Comparison of ENCODE assay signal across 26 cellular contexts in genomic region chr4:89099034-89099433, GRCh38.
"Had no signal": no experiment of that assay in that cellular context is flagged by ENCODE, and none has a peak within 500 bp of the region (broad histone marks: within the 10 kb centered on the region; RNA-seq: fewer than 3 reads in every experiment).

No MANE protein-coding gene starts in this region.

- H3K27me3 Mint-ChIP-seq: activated B cell treated with CpG ODN at 0.5 μM for 24 hours; activated CD4-positive, alpha-beta memory T cell treated with anti-CD3 and anti-CD28 coated beads, Interleukin-2, amount 10 ng/mL, durations not matched to agents 7 days and 5 days had no signal

- FAIRE-seq: K562, RCC 7860 had no signal

- H3K4me3 Mint-ChIP-seq: activated B cell treated with CpG ODN at 0.5 μM for 24 hours; activated CD4-positive, alpha-beta memory T cell treated with anti-CD3 and anti-CD28 coated beads, Interleukin-2, amount 10 ng/mL, durations not matched to agents 7 days and 5 days; T-helper 17 cell had no signal

- DNase-seq: activated B cell treated with CpG ODN at 0.5 μM for 24 hours; activated CD4-positive, alpha-beta memory T cell treated with anti-CD3 and anti-CD28 coated beads, Interleukin-2, amount 10 ng/mL, durations not matched to agents 7 days and 5 days; activated CD4-positive, alpha-beta T cell treated with anti-CD3 and anti-CD28 coated beads for 1 hour; activated CD4-positive, alpha-beta T cell treated with anti-CD3 and anti-CD28 coated beads, Interleukin-2, amount 50 U/mL, for 1 hour; activated CD8-positive, alpha-beta memory T cell treated with anti-CD3 and anti-CD28 coated beads, Interleukin-2, amount 50 U/mL, for 48 hours; activated effector memory CD4-positive, alpha-beta T cell treated with anti-CD3 and anti-CD28 coated beads, Interleukin-2, amount 50 U/mL, for 16 hours; activated naive CD4-positive, alpha-beta T cell treated with Interleukin-2 at 50 U/mL for 16 hours; activated T-cell treated with anti-CD3 and anti-CD28 coated beads, Interleukin-2, amount 50 U/mL, for 1 hour; anterior cingulate cortex; central memory CD4-positive, alpha-beta T cell; NCI-H1092 treated with DMSO at 0.1 percent for 48 hours; NCI-H1417 treated with DMSO at 0.1 percent for 48 hours; NCI-H1694; NCI-H2029; NCI-H2107; NCI-H2171 treated with DMSO at 0.1 percent for 48 hours; NCI-H345; NCI-H510A; NCI-H69; NK-92 treated with Interleukin-12 subunit alpha and Interleukin-12 subunit beta, amount 100 ng/mL, for 24 hours; PC-3; SHP77; T-helper 17 cell; T-helper 9 cell had no signal

- H3K9me3 Mint-ChIP-seq: activated CD4-positive, alpha-beta memory T cell treated with anti-CD3 and anti-CD28 coated beads, Interleukin-2, amount 10 ng/mL, durations not matched to agents 7 days and 5 days had no signal

- H3K27ac Mint-ChIP-seq: activated B cell treated with CpG ODN at 0.5 μM for 24 hours; activated CD4-positive, alpha-beta memory T cell treated with anti-CD3 and anti-CD28 coated beads, Interleukin-2, amount 10 ng/mL, durations not matched to agents 7 days and 5 days; T-helper 17 cell had no signal

- H3K4me3 ChIP-seq: K562 had no signal
